20 cellular contexts compared by ENCODE assay signal in genomic region chr5:112511920-112512319, GRCh38.
"Had no signal": no experiment of that assay in that cellular context is flagged by ENCODE, and none has a peak within 500 bp of the region (broad histone marks: within the 10 kb centered on the region; RNA-seq: fewer than 3 reads in every experiment).

No MANE protein-coding gene starts in this region.

- H3K9me3 ChIP-seq: prostate gland had no signal

- H3K27ac ChIP-seq: coronary artery, heart right ventricle, lower lobe of right lung, parathyroid adenoma, prostate gland, stomach had no signal

- H3K4me3 ChIP-seq: coronary artery, heart right ventricle, lower lobe of right lung, prostate gland, stomach had no signal

- FAIRE-seq: endothelial cell of umbilical vein, frontal cortex, keratinocyte had no signal

- ATAC-seq: heart right ventricle; lower lobe of right lung; naive thymus-derived CD4-positive, alpha-beta T cell; sciatic nerve had no signal

- H3K36me3 ChIP-seq: heart right ventricle, lower lobe of right lung, prostate gland, stomach had no signal

- DNase-seq: caudate nucleus; effector CD4-positive, alpha-beta T cell; endodermal cell; heart right ventricle; lower lobe of right lung; midbrain; naive thymus-derived CD4-positive, alpha-beta T cell; nephron progenitor cell; retina; stimulated activated CD4-positive, alpha-beta T cell treated with anti-CD3 and anti-CD28 coated beads, Interleukin-12 subunit alpha, Interleukin-12 subunit beta, amount 100 ng/mL, for 4 hours; stimulated activated naive CD4-positive, alpha-beta T cell; stomach; trophoblast cell had no signal

- H3K27me3 ChIP-seq: heart right ventricle, stomach had no signal

- H3K4me1 ChIP-seq: heart right ventricle, lower lobe of right lung, parathyroid adenoma, prostate gland, stomach had no signal
